In genomic region chr11:67023957-67024353, GRCh38 we compare ENCODE assay signal across 11 cellular contexts. TPM values are rescaled to one million over a fixed set of nuclear protein-coding genes. Genes with fewer than 3 reads are reported as not detected.
A peak's percentile ranks its signal among the peaks of the same experiment; 100 is the strongest.
DNase-seq lines count a peak whose midpoint lies in the region; ATAC-seq and TF ChIP-seq lines count a peak whose summit lies in the region.
"Had no signal": no experiment of that assay in that cellular context is flagged by ENCODE, and none has a peak within 500 bp of the region (broad histone marks: within the 10 kb centered on the region; RNA-seq: fewer than 3 reads in every experiment).

No MANE protein-coding gene starts in this region.

- ATAC-seq in RWPE2 (ENCODE audit: low read depth), result no peak

- H3K4me1 ChIP-seq in GM23248 (ENCODE audit: insufficient read depth) (peaks cover 9% of the 10 kb centered on the region), RWPE2 (ENCODE audit: insufficient read depth, poor library complexity, severe bottlenecking) (peaks cover 22% of the 10 kb centered on the region), iPS DF 6.9 (ENCODE audit: control insufficient read depth, insufficient read depth, low read length) (peaks cover 2% of the 10 kb centered on the region; the same call in 1 of the 2 replicates), skeletal muscle tissue (ENCODE audit: control insufficient read depth in 3 of 3, insufficient read depth in 3 of 3, low read length in 3 of 3) (peaks cover 0 to 12% (median 11%) of the 10 kb centered on the region in 3 donors)

- no peaks in the 10 kb centered on the region for H3K27me3 ChIP-seq in GM23248 (replicated peaks; ENCODE audit: insufficient read depth)
- no peaks in the 10 kb centered on the region for H3K27me3 ChIP-seq in RWPE2 (ENCODE audit: insufficient read depth, poor library complexity, severe bottlenecking)
- peaks cover 21% of the 10 kb centered on the region for H3K27me3 ChIP-seq in iPS DF 6.9 (ENCODE audit: control insufficient read depth, insufficient read depth, low read length)
- peaks cover 23 to 26% (median 24%) of the 10 kb centered on the region in 3 donors for H3K27me3 ChIP-seq in skeletal muscle tissue (ENCODE audit: control insufficient read depth in 3 of 3, insufficient read depth in 3 of 3, low read length in 3 of 3)

- no peaks in the 10 kb centered on the region for H4K20me1 ChIP-seq in GM23248 (ENCODE audit: insufficient read depth)

- H3K79me2 ChIP-seq in GM23248 (ENCODE audit: insufficient read depth), result no peaks in the 10 kb centered on the region

- H3F3A ChIP-seq in GM23248 (ENCODE audit: insufficient read depth), result peaks cover 7% of the 10 kb centered on the region; the same call in 1 of the 2 replicates

- 51% methylated on average over 6 of the region's 6 CpGs for WGBS in GM23248 (ENCODE audit: low coverage in 1 of 2, low lambda C conversion rate in 2 of 2, missing lambda C conversion rate in 2 of 2), 2 experiments
- WGBS in iPS DF 6.9 (ENCODE audit: insufficient coverage, insufficient read length), result no CpG with 5 or more reads among the region's 6 CpGs

- H3K9ac ChIP-seq in GM23248 (no peak overlapping the region), skeletal muscle tissue (ENCODE audit: low read depth in 1 of 3, low read length in 3 of 3) (peak overlapping the region in 1 of 3 donors; percentile 69)

- no peaks in the 10 kb centered on the region for H3K9me2 ChIP-seq in GM23248 (ENCODE audit: insufficient read depth)

- in situ Hi-C loops in GM23248 (cut with MboI), result no loop called here

- no peak overlapping the region for H3K27ac ChIP-seq in GM23248
- H3K27ac ChIP-seq in RWPE2 (ENCODE audit: poor library complexity, severe bottlenecking), result peak overlapping the region; percentile 2
- H3K27ac ChIP-seq in iPS DF 6.9 (ENCODE audit: low read length), result no peak overlapping the region
- H3K27ac ChIP-seq in skeletal muscle tissue (ENCODE audit: low read depth, low read length), result no peak overlapping the region
- H3K27ac ChIP-seq: heart left ventricle had no signal

- no peak overlapping the region for H2AFZ ChIP-seq in GM23248

- H3K36me3 ChIP-seq in GM23248 (ENCODE audit: low read depth) (no peaks in the 10 kb centered on the region), RWPE2 (ENCODE audit: low read depth) (no peaks in the 10 kb centered on the region), iPS DF 6.9 (ENCODE audit: control insufficient read depth, insufficient read depth, low read length) (no peaks in the 10 kb centered on the region), skeletal muscle tissue (ENCODE audit: control insufficient read depth in 3 of 3, insufficient read depth in 3 of 3, low read length in 3 of 3) (no peaks in the 10 kb centered on the region)
- H3K36me3 ChIP-seq: heart left ventricle had no signal

- H3K4me3 ChIP-seq in GM23248 (peak overlapping the region; percentile 62), RWPE2 (ENCODE audit: severe bottlenecking) (no peak overlapping the region), iPS DF 6.9 (ENCODE audit: low read length) (peak overlapping the region; percentile 29; the same call in 1 of the 2 replicates), skeletal muscle tissue (ENCODE audit: low read length in 3 of 3) (peak overlapping the region; percentile 38 to 70 (median 68))

- no peak for TF ChIP-seq CTCF in RWPE2 (IDR thresholded peaks at IDR 0.05; ENCODE audit: poor library complexity, severe bottlenecking)

- DNase-seq in GM23248, result no peak
- no peak for DNase-seq in RWPE2 (ENCODE audit: low spot score)
- DNase-seq in iPS DF 6.9 (ENCODE audit: low read depth, low spot score), result no peak
- DNase-seq in NCI-H748 (lab: John Stamatoyannopoulos, UW; ENCODE audit: unreplicated experiment), result no peak
- no peak for DNase-seq in COLO668 (lab: John Stamatoyannopoulos, UW; ENCODE audit: unreplicated experiment)
- DNase-seq in amygdala (lab: John Stamatoyannopoulos, UW), result no peak
- DNase-seq in Kasumi-1 (lab: John Stamatoyannopoulos, UW), result no peak
- DNase-seq: cortex of kidney, heart left ventricle had no signal

- H3K9me3 ChIP-seq in GM23248 (ENCODE audit: low read depth) (no peaks in the 10 kb centered on the region), RWPE2 (ENCODE audit: severe bottlenecking) (no peaks in the 10 kb centered on the region), iPS DF 6.9 (ENCODE audit: control insufficient read depth, insufficient read depth, low read length) (no peaks in the 10 kb centered on the region), skeletal muscle tissue (ENCODE audit: control insufficient read depth in 3 of 3, low read length in 3 of 3) (no peaks in the 10 kb centered on the region)
- H3K9me3 ChIP-seq: heart left ventricle had no signal

- peak overlapping the region; percentile 68 for H3K4me2 ChIP-seq in GM23248 (ENCODE audit: unreplicated experiment)

RNA-seq across cellular contexts. Expression of gene SYT12, which starts 1.0 kb away (rescaled TPM):
- 2.8 and 3.3 TPM in 2 replicates for total RNA-seq in GM23248 (2014; rRNA removed; shearing (Covaris generic))
- 0.75 and 1.9 TPM in 2 replicates for polyA plus RNA-seq in GM23248 (2016; fragmentation: Nextera tagmentation; extraction: Ambion mirVana)
- not detected for total RNA-seq in skeletal muscle tissue

RNA-seq across cellular contexts. Expression of gene RHOD, which starts 32.7 kb away (rescaled TPM):
- 14.2 and 28.7 TPM in 2 replicates for total RNA-seq in GM23248 (2014; rRNA removed; shearing (Covaris generic))
- 32.3 and 33.2 TPM in 2 replicates for polyA plus RNA-seq in GM23248 (2016; fragmentation: Nextera tagmentation; extraction: Ambion mirVana)
- 7.8 TPM for total RNA-seq in skeletal muscle tissue

RNA-seq across cellular contexts. Expression of gene C11orf86, which starts 48.9 kb away (rescaled TPM):
- total RNA-seq in GM23248 (2014; rRNA removed; shearing (Covaris generic)), result not detected in 2 replicates
- not detected in 2 replicates for polyA plus RNA-seq in GM23248 (2016; fragmentation: Nextera tagmentation; extraction: Ambion mirVana)
- total RNA-seq in skeletal muscle tissue, result not detected
- total RNA-seq: heart left ventricle, NCI-H460 had no signal
- polyA plus RNA-seq: heart left ventricle had no signal
